ENCODE assay signal across 8 cellular contexts in genomic region chr15:73700041-73700842, GRCh38. TPM values are rescaled to one million over a fixed set of nuclear protein-coding genes. Genes with fewer than 3 reads are reported as not detected.
A peak's percentile ranks its signal among the peaks of the same experiment; 100 is the strongest.
DNase-seq lines count a peak whose midpoint lies in the region; ATAC-seq, FAIRE-seq and TF ChIP-seq lines count a peak whose summit lies in the region.

No MANE protein-coding gene starts in this region.

- H3K4me3 ChIP-seq in SJSA1 (no peak overlapping the region), ovary (no peak overlapping the region), tibial artery (no peak overlapping the region)

- peak; percentile 30 for FAIRE-seq in frontal cortex (lab: Jason Lieb, UNC)

- no peak for TF ChIP-seq EP300 in ovary (IDR thresholded peaks at IDR 0.05)

- H3K27me3 ChIP-seq in SJSA1 (replicated peaks), result no peaks in the 10 kb centered on the region
- no peaks in the 10 kb centered on the region for H3K27me3 ChIP-seq in ovary
- H3K27me3 ChIP-seq in tibial artery, result no peaks in the 10 kb centered on the region

- H3K36me3 ChIP-seq in SJSA1, result peaks cover 41% of the 10 kb centered on the region
- no peaks in the 10 kb centered on the region for H3K36me3 ChIP-seq in ovary
- H3K36me3 ChIP-seq in tibial artery, result peaks cover 5 to 58% (median 43%) of the 10 kb centered on the region in 3 donors

- no peak for TF ChIP-seq POLR2A in ovary (IDR thresholded peaks at IDR 0.05)

- intact Hi-C loops in ovary (cut with DNase I) (loop anchor here in 3 of 4 donors (5.0 to 10.0 kb wide), 3 partner anchors 63 to 455 kb away; no protein-coding TSS in a partner anchor), tibial artery (cut with DNase I; ENCODE audit: low total_unique reads) (loop anchor here (5.0 kb wide), 1 partner anchor 138 kb away; no protein-coding TSS in a partner anchor)

- DNase-seq in EH (ENCODE audit: low read depth), result peak; percentile 82
- peak; percentile 76 for DNase-seq in M059J (ENCODE audit: low read depth)
- DNase-seq in SJSA1 (ENCODE audit: low read depth in 1 of 2, low spot score in 2 of 2), result peak; percentile 62 to 71
- DNase-seq in activated effector memory CD4-positive, alpha-beta T cell treated with Interleukin-2 at 50 U/mL for 16 hours, result peak; percentile 63
- DNase-seq in frontal cortex (ENCODE audit: low spot score in 2 of 2), result peak; percentile 66 to 71
- peak; percentile 72 to 85 (median 82) for DNase-seq in ovary
- DNase-seq in tibial artery, result peak; percentile 71 to 82

- H3K27ac ChIP-seq in SJSA1, result no peak overlapping the region
- no peak overlapping the region for H3K27ac ChIP-seq in ovary
- no peak overlapping the region for H3K27ac ChIP-seq in tibial artery

- ATAC-seq in HG03039 (IDR thresholded peaks at IDR 0.05; ENCODE audit: unreplicated experiment), result no peak

- peak; percentile 83 to 95 (median 85) for TF ChIP-seq CTCF in ovary (IDR thresholded peaks at IDR 0.05)
- TF ChIP-seq CTCF in tibial artery (IDR thresholded peaks at IDR 0.05), result peak; percentile 93

- no peaks in the 10 kb centered on the region for H3K9me3 ChIP-seq in SJSA1 (replicated peaks)
- no peaks in the 10 kb centered on the region for H3K9me3 ChIP-seq in ovary
- no peaks in the 10 kb centered on the region for H3K9me3 ChIP-seq in tibial artery

- H3K4me1 ChIP-seq in SJSA1 (replicated peaks) (peaks cover 21% of the 10 kb centered on the region), ovary (ENCODE audit: insufficient read depth) (peaks cover 9% of the 10 kb centered on the region), tibial artery (peaks cover 0 to 33% (median 20%) of the 10 kb centered on the region in 4 donors)

- WGBS in ovary, 3 donors, result 35 to 38% (median 38%) methylated on average over 13 of the region's 13 CpGs

RNA-seq across cellular contexts. Expression of gene CD276, which starts 16.1 kb away (rescaled TPM):
- 92.9 and 97.0 TPM in 2 replicates for total RNA-seq in M059J (2014; rRNA removed; shearing (Covaris generic))
- 81.2 and 148 TPM in 2 replicates for total RNA-seq in SJSA1 (2014; rRNA removed; shearing (Covaris generic))
- total RNA-seq in frontal cortex (24.9 TPM), ovary (10 to 100 TPM; 22.5 to 66.5 (median 53.7) TPM)
- polyA plus RNA-seq in ovary, result 10 to 100 TPM; 38.7 to 69.2 TPM

RNA-seq across cellular contexts. Expression of gene INSYN1, which starts 52.9 kb away (rescaled TPM):
- total RNA-seq in M059J (2014; rRNA removed; shearing (Covaris generic)), result 0.39 TPM in 1 of 2 replicates, not detected in the other
- 0.09 TPM in 1 of 2 replicates, not detected in the other for total RNA-seq in SJSA1 (2014; rRNA removed; shearing (Covaris generic))
- 26.1 TPM for total RNA-seq in frontal cortex
- total RNA-seq in ovary, result 10 to 100 TPM in 6 of 7 donors, 1 to 10 TPM in 1; 4.9 to 86.3 (median 32.6) TPM
- polyA plus RNA-seq in ovary, result 10 to 100 TPM in 1 of 2 donors, under 1 TPM in 1; 0.43 to 11.9 TPM
